9 cellular contexts compared by ENCODE assay signal in genomic region chr4:139740531-139741041, GRCh38.
DNase-seq lines count a peak whose midpoint lies in the region; ATAC-seq and TF ChIP-seq lines count a peak whose summit lies in the region.
"Had no signal": no experiment of that assay in that cellular context is flagged by ENCODE, and none has a peak within 500 bp of the region (broad histone marks: within the 10 kb centered on the region; RNA-seq: fewer than 3 reads in every experiment).

No MANE protein-coding gene starts in this region.

- H3K27ac Mint-ChIP-seq in immature natural killer cell: peak overlapping the region in 1 of 6 donors; percentile 22
- H3K27ac Mint-ChIP-seq in activated T-helper 17 cell treated with anti-CD3 and anti-CD28 coated beads, Interleukin-2, amount 50 U/mL, for 72 hours: no peak overlapping the region

- no peak overlapping the region for H2BK120ac ChIP-seq in neuronal stem cell (ENCODE audit: low read depth, low read length)

- no peak overlapping the region for H2AFZ ChIP-seq in neuronal stem cell (ENCODE audit: low read length)

- H3K4me2 ChIP-seq in neuronal stem cell (ENCODE audit: insufficient read depth, low read length, poor library complexity, severe bottlenecking): no peak overlapping the region

- H3K4me1 ChIP-seq in esophagus squamous epithelium: peaks cover 7 to 60% (median 31%) of the 10 kb centered on the region in 3 donors
- H3K4me1 ChIP-seq in neuronal stem cell (ENCODE audit: control insufficient read depth in 2 of 2, insufficient read depth in 1 of 2, low read depth in 1 of 2, low read length in 2 of 2): peaks cover 16 to 20% of the 10 kb centered on the region in 2 donors

- no peaks in the 10 kb centered on the region for H3K36me3 Mint-ChIP-seq in immature natural killer cell
- H3K36me3 Mint-ChIP-seq in activated T-helper 17 cell treated with anti-CD3 and anti-CD28 coated beads, Interleukin-2, amount 50 U/mL, for 72 hours (ENCODE audit: low read depth): no peaks in the 10 kb centered on the region

- intact Hi-C loops in esophagus squamous epithelium (cut with DNase I): no loop called here

- peak; percentile 20 for DNase-seq in HS-27A (ENCODE audit: low read depth)
- DNase-seq in RPMI8226: peak; percentile 15
- peak; percentile 12 for DNase-seq in esophagus squamous epithelium (lab: John Stamatoyannopoulos, UW)
- no peak for DNase-seq in neuronal stem cell (ENCODE audit: low spot score)
- no peak for DNase-seq in immature natural killer cell
- no peak for DNase-seq in iPS-NIHi7 (ENCODE audit: extremely low spot score)

- H3K9me3 ChIP-seq in esophagus squamous epithelium (no peaks in the 10 kb centered on the region), neuronal stem cell (replicated peaks in 1 of 2; ENCODE audit: control insufficient read depth in 2 of 2, insufficient read depth in 1 of 2, low read depth in 1 of 2, low read length in 2 of 2) (no peaks in the 10 kb centered on the region)
- H3K9me3 ChIP-seq: SJSA1 had no signal

- H4K8ac ChIP-seq in neuronal stem cell (ENCODE audit: low read depth, low read length): no peak overlapping the region

- no peak overlapping the region for H3K9ac ChIP-seq in neuronal stem cell (ENCODE audit: low read depth, low read length, poor library complexity)

- no peak overlapping the region for H3K14ac ChIP-seq in neuronal stem cell (ENCODE audit: low read length)

- H2BK15ac ChIP-seq in neuronal stem cell (ENCODE audit: low read length): no peak overlapping the region

- ATAC-seq in activated T-helper 17 cell treated with anti-CD3 and anti-CD28 coated beads, Interleukin-2, amount 50 U/mL, for 72 hours (replicated peaks): no peak
- no peak for ATAC-seq in GM19463 (IDR thresholded peaks at IDR 0.05; ENCODE audit: unreplicated experiment)

- peak overlapping the region; percentile 68 for H3K18ac ChIP-seq in neuronal stem cell (ENCODE audit: low read length)

- peaks cover 0 to 2% (median 0%) of the 10 kb centered on the region in 4 donors for H3K27me3 ChIP-seq in esophagus squamous epithelium
- no peaks in the 10 kb centered on the region for H3K27me3 ChIP-seq in neuronal stem cell (ENCODE audit: control insufficient read depth in 3 of 3, insufficient read depth in 3 of 3, low read depth in 1 of 3, low read length in 3 of 3)
- H3K27me3 ChIP-seq: SJSA1 had no signal

- H2AK5ac ChIP-seq in neuronal stem cell (ENCODE audit: low read depth, low read length): peak overlapping the region; percentile 90

- peak overlapping the region; percentile 69 to 90 (median 86) for H3K27ac ChIP-seq in esophagus squamous epithelium
- no peak overlapping the region for H3K27ac ChIP-seq in neuronal stem cell (replicated peaks; ENCODE audit: low read length)
- H3K27ac ChIP-seq: SJSA1 had no signal

- TF ChIP-seq CTCF in esophagus squamous epithelium (IDR thresholded peaks at IDR 0.05): peak in 5 of 6 experiments; percentile 24 to 41 (median 34)

- 8 to 19% methylated on average over 2 to 6 of the region's 10 CpGs for WGBS in esophagus squamous epithelium, 2 donors
- no CpG with 5 or more reads among the region's 10 CpGs for WGBS in neuronal stem cell (ENCODE audit: extremely low coverage in 2 of 2, insufficient read length in 2 of 2, insufficient replicate concordance in 1 of 2), 2 donors

- no peaks in the 10 kb centered on the region for H3K79me1 ChIP-seq in neuronal stem cell (ENCODE audit: low read depth, low read length)

- H3K9me3 Mint-ChIP-seq in immature natural killer cell: no peaks in the 10 kb centered on the region
- H3K9me3 Mint-ChIP-seq in activated T-helper 17 cell treated with anti-CD3 and anti-CD28 coated beads, Interleukin-2, amount 50 U/mL, for 72 hours: no peaks in the 10 kb centered on the region

- no peak overlapping the region for H3K4me3 Mint-ChIP-seq in immature natural killer cell
- no peak overlapping the region for H3K4me3 Mint-ChIP-seq in activated T-helper 17 cell treated with anti-CD3 and anti-CD28 coated beads, Interleukin-2, amount 50 U/mL, for 72 hours

- H3K23ac ChIP-seq in neuronal stem cell (ENCODE audit: low read depth, low read length, poor library complexity): peak overlapping the region; percentile 19

- peak overlapping the region; percentile 13 for H3K4ac ChIP-seq in neuronal stem cell (ENCODE audit: low read length)

- peaks cover 3 to 7% of the 10 kb centered on the region in 2 donors for H3K4me1 Mint-ChIP-seq in immature natural killer cell
- no peaks in the 10 kb centered on the region for H3K4me1 Mint-ChIP-seq in activated T-helper 17 cell treated with anti-CD3 and anti-CD28 coated beads, Interleukin-2, amount 50 U/mL, for 72 hours

- TF ChIP-seq POLR2A in esophagus squamous epithelium (IDR thresholded peaks at IDR 0.05): no peak

- peak overlapping the region; percentile 77 for H4K91ac ChIP-seq in neuronal stem cell (ENCODE audit: low read depth, low read length, poor library complexity)

- H3K4me3 ChIP-seq in esophagus squamous epithelium (peak overlapping the region in 2 of 4 donors; percentile 1 to 34), neuronal stem cell (ENCODE audit: low read length in 2 of 2) (no peak overlapping the region)
- H3K4me3 ChIP-seq: SJSA1 had no signal

- H3K36me3 ChIP-seq in esophagus squamous epithelium (no peaks in the 10 kb centered on the region), neuronal stem cell (replicated peaks in 1 of 2; ENCODE audit: control insufficient read depth in 2 of 2, insufficient read depth in 2 of 2, low read length in 2 of 2) (no peaks in the 10 kb centered on the region)
- H3K36me3 ChIP-seq: SJSA1 had no signal

- H2BK5ac ChIP-seq in neuronal stem cell (ENCODE audit: low read length): no peak overlapping the region

- H2BK12ac ChIP-seq in neuronal stem cell (ENCODE audit: low read length): no peak overlapping the region

- H3K27me3 Mint-ChIP-seq in immature natural killer cell (ENCODE audit: low read depth in 3 of 3): peaks cover 3 to 5% (median 5%) of the 10 kb centered on the region in 3 donors
- peaks cover 22% of the 10 kb centered on the region for H3K27me3 Mint-ChIP-seq in activated T-helper 17 cell treated with anti-CD3 and anti-CD28 coated beads, Interleukin-2, amount 50 U/mL, for 72 hours

Comparison
In these comparisons a context has a peak if more than half of its experiments do, and no peak if none do; other contexts are left out.
1. DNase-seq: peak in HS-27A (single experiment), RPMI8226 (single experiment) and esophagus squamous epithelium (single experiment); none in neuronal stem cell (single experiment), immature natural killer cell (0 of 3) and iPS-NIHi7 (single experiment).